Comparison of ENCODE assay signal across 8 cellular contexts in the genomic region with DNA sequence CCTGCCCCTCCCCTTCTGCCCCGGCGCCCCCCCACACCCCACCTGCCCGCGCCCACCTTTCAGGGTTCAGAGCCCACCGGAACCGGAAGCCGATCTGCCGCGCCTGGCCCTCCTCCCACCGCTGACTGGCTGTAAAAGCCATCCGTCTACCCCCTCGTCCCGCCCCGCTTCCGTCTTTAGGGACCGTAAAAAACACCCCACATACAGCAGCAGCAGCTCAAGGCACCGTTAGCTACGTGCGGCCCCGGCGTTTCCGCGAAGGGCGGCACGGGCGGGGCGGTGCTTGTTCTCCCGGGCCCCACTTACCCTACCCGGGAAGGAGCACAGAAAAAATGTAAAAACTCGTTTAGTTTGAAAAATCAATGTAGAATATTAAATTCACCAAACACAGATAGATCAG. TPM values are rescaled to one million over a fixed set of nuclear protein-coding genes. Genes with fewer than 3 reads are reported as not detected.
DNase-seq lines count a peak whose midpoint lies in the region; ATAC-seq and FAIRE-seq lines count a peak whose summit lies in the region.

Gene MRPL28 (minus strand): TSS at position 96 of the 400 bp plus-strand sequence. CDS start 320 bp downstream, outside the sequence.

- peak within 1 kb of the TSS; percentile 53 for H3K4me3 ChIP-seq in Karpas-422 (ENCODE audit: low read length)
- H3K4me3 ChIP-seq in muscle layer of duodenum (ENCODE audit: low read depth in 1 of 2, low read length in 2 of 2), result peak within 1 kb of the TSS; percentile 26 to 59

- H3K4me1 ChIP-seq in Karpas-422 (ENCODE audit: low read length) (peaks cover 33% of the 10 kb centered on the region), muscle layer of duodenum (ENCODE audit: control insufficient read depth in 1 of 2, insufficient read depth in 2 of 2, low read length in 2 of 2) (peaks cover 0 to 19% of the 10 kb centered on the region in 2 donors)

- H3K27ac ChIP-seq in Karpas-422 (ENCODE audit: low read length), result peak within 1 kb of the TSS; percentile 61
- H3K27ac ChIP-seq in muscle layer of duodenum (ENCODE audit: low read length), result peak within 1 kb of the TSS; percentile 16

- peak; percentile 90 for DNase-seq in DMS114 treated with DMSO at 0.1 percent for 48 hours (lab: John Stamatoyannopoulos, UW; ENCODE audit: unreplicated experiment)
- DNase-seq in Karpas-422, result peak; percentile 98
- peak; percentile 86 for DNase-seq in RCC 7860 (ENCODE audit: low spot score)
- peak; percentile 95 to 96 for DNase-seq in activated T-cell treated with anti-CD3 and anti-CD28 coated beads, Interleukin-2, amount 50 U/mL, for 48 hours
- DNase-seq in stimulated activated CD8-positive, alpha-beta memory T cell treated with anti-CD3 and anti-CD28 coated beads, Interleukin-7, amount 100 ng/mL, for 24 hours (ENCODE audit: low read depth), result peak; percentile 88

- no peaks in the 10 kb centered on the region for H3K9me2 ChIP-seq in Karpas-422 (replicated peaks; ENCODE audit: insufficient read depth, low read length)

- H3K9me3 ChIP-seq in Karpas-422 (ENCODE audit: low read length) (no peaks in the 10 kb centered on the region), muscle layer of duodenum (ENCODE audit: control insufficient read depth in 1 of 2, low read length in 2 of 2) (no peaks in the 10 kb centered on the region)

- ATAC-seq in GM21723 (IDR thresholded peaks at IDR 0.05; ENCODE audit: unreplicated experiment) (peak; percentile 79), esophagus mucosa (peak; percentile 85)

- peak within 1 kb of the TSS; percentile 53 for H3K9ac ChIP-seq in Karpas-422 (ENCODE audit: low read length)

- H4K20me1 ChIP-seq in Karpas-422 (ENCODE audit: insufficient read depth, low read depth, low read length), result no peaks in the 10 kb centered on the region

- H2AFZ ChIP-seq in Karpas-422 (ENCODE audit: low read length), result no peak within 1 kb of the TSS

- no peaks in the 10 kb centered on the region; the same call in 1 of the 2 replicates for H3K79me2 ChIP-seq in Karpas-422 (ENCODE audit: low read length)

- FAIRE-seq in RCC 7860 (lab: Jason Lieb, UNC), result peak; percentile 82

- peak within 1 kb of the TSS; percentile 70 for H3K4me2 ChIP-seq in Karpas-422 (ENCODE audit: low read depth, low read length, poor library complexity, severe bottlenecking)

- H3K36me3 ChIP-seq in Karpas-422 (ENCODE audit: insufficient read depth, low read length), result peaks cover 8% of the 10 kb centered on the region; the same call in 1 of the 2 replicates
- H3K36me3 ChIP-seq in muscle layer of duodenum (ENCODE audit: control insufficient read depth in 1 of 2, insufficient read depth in 2 of 2, low read length in 2 of 2), result peaks cover 13 to 68% of the 10 kb centered on the region in 2 donors

- H3K27me3 ChIP-seq in Karpas-422 (ENCODE audit: low read length) (no peaks in the 10 kb centered on the region), muscle layer of duodenum (ENCODE audit: low read depth, low read length) (no peaks in the 10 kb centered on the region)

RNA-seq across cellular contexts. Expression of gene MRPL28, which starts in this region (rescaled TPM):
- 38.1 and 103 TPM in 2 replicates for total RNA-seq in Karpas-422 (2014; rRNA removed; shearing (Covaris generic); ENCODE audit: low replicate concordance)
- 50.8 TPM for total RNA-seq in esophagus mucosa

Comparison
In these comparisons a context has a peak if more than half of its experiments do, and no peak if none do; other contexts are left out.
1. Peak in every context shown above with its lines: DNase-seq, ATAC-seq, H3K4me3 ChIP-seq and H3K27ac ChIP-seq.